20 cellular contexts compared by ENCODE assay signal in the genomic region with DNA sequence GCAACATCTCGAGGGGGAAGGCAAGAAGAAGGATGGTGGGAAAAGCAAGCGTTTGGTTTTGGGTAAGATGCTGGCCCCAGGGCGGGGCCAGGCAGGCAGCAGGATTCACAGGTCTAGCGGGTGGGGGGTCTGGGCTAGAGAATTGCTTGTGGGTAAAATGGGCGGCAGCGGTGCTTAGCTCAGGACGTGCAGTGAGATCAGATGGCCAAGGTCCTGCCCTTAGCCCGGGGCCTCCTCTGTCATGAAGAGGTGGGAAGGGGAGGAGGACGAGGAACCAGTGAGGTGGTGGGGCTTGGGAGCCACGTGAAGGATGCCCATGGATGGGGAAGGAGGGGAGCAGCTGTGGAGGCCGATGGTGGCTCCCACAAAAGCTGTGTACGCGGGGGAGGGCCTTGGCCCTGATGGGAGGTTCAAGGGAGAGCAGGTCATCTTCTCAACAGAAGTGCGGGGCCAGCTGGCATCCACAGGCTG. TPM values are rescaled to one million over a fixed set of nuclear protein-coding genes. Genes with fewer than 3 reads are reported as not detected.
DNase-seq lines count a peak whose midpoint lies in the region; ATAC-seq and TF ChIP-seq lines count a peak whose summit lies in the region.
"Had no signal": no experiment of that assay in that cellular context is flagged by ENCODE, and none has a peak within 500 bp of the region (broad histone marks: within the 10 kb centered on the region; RNA-seq: fewer than 3 reads in every experiment).

No MANE protein-coding gene starts in this region.

- H3K27me3 ChIP-seq in right cardiac atrium (ENCODE audit: control insufficient read depth, insufficient read depth) = no peaks in the 10 kb centered on the region
- H3K27me3 ChIP-seq in osteoblast (ENCODE audit: insufficient read depth, low read length) = peaks cover 21% of the 10 kb centered on the region
- H3K27me3 ChIP-seq in upper lobe of right lung = peaks cover 25% of the 10 kb centered on the region

- TF ChIP-seq CTCF in osteoblast (IDR thresholded peaks at IDR 0.05; ENCODE audit: extremely low read depth, low read depth, low read length) (no peak), upper lobe of right lung (IDR thresholded peaks at IDR 0.05) (no peak)

- DNase-seq in left ventricle myocardium superior (peak; percentile 3), right cardiac atrium (no peak), islet precursor cell (peak; percentile 35), osteoblast (ENCODE audit: insufficient read length, low spot score, missing footprints) (peak; percentile 67), upper lobe of right lung (peak; percentile 51), KG1 (lab: John Stamatoyannopoulos, UW) (no peak), NCI-H2081 (lab: John Stamatoyannopoulos, UW) (no peak)
- DNase-seq: Calu3; CD8-positive, alpha-beta T cell; GF-D8; HCEC 1CT; NCI-H1105 treated with DMSO at 0.1 percent for 48 hours; NCI-H1694; NCI-H2107; NCI-H345; NCI-H526 had no signal

- H3K36me3 ChIP-seq in osteoblast (ENCODE audit: insufficient read depth, low read length) (no peaks in the 10 kb centered on the region), upper lobe of right lung (no peaks in the 10 kb centered on the region)
- H3K36me3 ChIP-seq: BLaER1 treated with 17β-estradiol and CSF1 and Interleukin-3, amounts not matched to agents 10 nM and 100 nM had no signal

- WGBS in right cardiac atrium = 84% methylated on average over 14 of the region's 14 CpGs

- no peaks in the 10 kb centered on the region for H3K79me2 ChIP-seq in osteoblast (ENCODE audit: insufficient read depth, low read length)

- H3K4me2 ChIP-seq in osteoblast (ENCODE audit: insufficient read depth, low read length) = no peak overlapping the region
- H3K4me2 ChIP-seq: BLaER1 treated with 17β-estradiol and CSF1 and Interleukin-3, amounts not matched to agents 10 nM and 100 nM had no signal

- no peaks in the 10 kb centered on the region for H4K20me1 ChIP-seq in osteoblast (ENCODE audit: insufficient read depth, low read length)

- no peaks in the 10 kb centered on the region for H3K4me1 ChIP-seq in right cardiac atrium (ENCODE audit: control insufficient read depth, insufficient read depth, low read length)
- H3K4me1 ChIP-seq in osteoblast (ENCODE audit: insufficient read depth, low read length) = no peaks in the 10 kb centered on the region
- H3K4me1 ChIP-seq in upper lobe of right lung = no peaks in the 10 kb centered on the region

- ATAC-seq in left ventricle myocardium superior (no peak), right cardiac atrium (no peak), upper lobe of right lung (no peak)
- ATAC-seq: CD8-positive, alpha-beta T cell; GM12878 had no signal

- H3K9me3 ChIP-seq in right cardiac atrium (ENCODE audit: control insufficient read depth, low read length) (no peaks in the 10 kb centered on the region), osteoblast (ENCODE audit: low read depth, low read length) (no peaks in the 10 kb centered on the region), upper lobe of right lung (no peaks in the 10 kb centered on the region)
- H3K9me3 ChIP-seq: BLaER1 treated with 17β-estradiol and CSF1 and Interleukin-3, amounts not matched to agents 10 nM and 100 nM had no signal

- H3K4me3 ChIP-seq in right cardiac atrium (ENCODE audit: low read length) = no peak overlapping the region
- no peak overlapping the region for H3K4me3 ChIP-seq in osteoblast (ENCODE audit: insufficient read depth, low read length)
- H3K4me3 ChIP-seq in upper lobe of right lung = no peak overlapping the region
- H3K4me3 ChIP-seq: BLaER1 treated with 17β-estradiol and CSF1 and Interleukin-3, amounts not matched to agents 10 nM and 100 nM; GM12878; GM23248 had no signal

- H2AFZ ChIP-seq in osteoblast (ENCODE audit: low read length) = no peak overlapping the region
- H2AFZ ChIP-seq: GM23248 had no signal

- intact Hi-C loops in left ventricle myocardium superior (cut with micrococcal nuclease) (no loop called here), right cardiac atrium (cut with DNase I) (no loop called here), upper lobe of right lung (cut with DNase I) (no loop called here)

- no peak overlapping the region for H3K27ac ChIP-seq in right cardiac atrium (ENCODE audit: low read length)
- no peak overlapping the region for H3K27ac ChIP-seq in osteoblast (ENCODE audit: low read depth, low read length)
- H3K27ac ChIP-seq in upper lobe of right lung = no peak overlapping the region
- H3K27ac ChIP-seq: BLaER1 treated with 17β-estradiol and CSF1 and Interleukin-3, amounts not matched to agents 10 nM and 100 nM; GM23248 had no signal

RNA-seq across cellular contexts. Expression of a gene that starts 59.9 kb away (rescaled TPM):
- total RNA-seq in left ventricle myocardium superior = 1.5 TPM
- total RNA-seq in right cardiac atrium = 1 to 10 TPM; 1.5 to 1.8 (median 1.7) TPM
- 1.00 TPM for polyA plus RNA-seq in right cardiac atrium
- under 0.01 and 0.29 TPM in 2 replicates for total RNA-seq in osteoblast
- 0.52 TPM for total RNA-seq in upper lobe of right lung
- total RNA-seq: Calu3; CD8-positive, alpha-beta T cell; GM12878; SK-MEL-5 had no signal

Comparison
In these comparisons a context has a peak if more than half of its experiments do, and no peak if none do; other contexts are left out.
1. DNase-seq: peak in left ventricle myocardium superior (single experiment), islet precursor cell (single experiment), osteoblast (single experiment) and upper lobe of right lung (single experiment); none in right cardiac atrium (0 of 3), KG1 (single experiment) and NCI-H2081 (0 of 2).